9 cellular contexts compared by ENCODE assay signal in genomic region chr4:10622728-10623127, GRCh38.
DNase-seq lines count a peak whose midpoint lies in the region; ATAC-seq and TF ChIP-seq lines count a peak whose summit lies in the region.
"Had no signal": no experiment of that assay in that cellular context is flagged by ENCODE, and none has a peak within 500 bp of the region (broad histone marks: within the 10 kb centered on the region; RNA-seq: fewer than 3 reads in every experiment).

No MANE protein-coding gene starts in this region.

- DNase-seq in NCI-H748 (lab: John Stamatoyannopoulos, UW; ENCODE audit: unreplicated experiment) (peak; percentile 63), kidney epithelial cell (ENCODE audit: low read depth) (no peak), midbrain (lab: John Stamatoyannopoulos, UW) (no peak), body of pancreas (no peak), NCI-H2081 treated with DMSO at 0.1 percent for 48 hours (lab: John Stamatoyannopoulos, UW) (no peak)
- DNase-seq: activated CD8-positive, alpha-beta memory T cell treated with anti-CD3 and anti-CD28 coated beads for 24 hours had no signal

- H3K27me3 ChIP-seq in kidney epithelial cell (ENCODE audit: control insufficient read depth, insufficient read depth, low read length) (no peaks in the 10 kb centered on the region), body of pancreas (no peaks in the 10 kb centered on the region)

- no peak overlapping the region for H3K27ac ChIP-seq in body of pancreas

- intact Hi-C loops in body of pancreas (cut with DNase I) = no loop called here

- TF ChIP-seq CTCF in kidney epithelial cell (IDR thresholded peaks at IDR 0.05; ENCODE audit: insufficient read depth, low read length, poor library complexity, severe bottlenecking) (peak; percentile 30), body of pancreas (IDR thresholded peaks at IDR 0.05) (peak in 1 of 7 experiments; percentile 14)

- no peaks in the 10 kb centered on the region for H3K4me1 ChIP-seq in body of pancreas

- WGBS in body of pancreas, 2 donors = 64 to 83% methylated on average over 2 of the region's 2 CpGs

- ATAC-seq in GM18508 (IDR thresholded peaks at IDR 0.05; ENCODE audit: insufficient read depth, unreplicated experiment) (peak; percentile 93), GM21825 (IDR thresholded peaks at IDR 0.05; ENCODE audit: unreplicated experiment) (peak; percentile 72), GM19035 (IDR thresholded peaks at IDR 0.05; ENCODE audit: unreplicated experiment) (no peak), body of pancreas (no peak)

- H3K4me3 ChIP-seq in kidney epithelial cell (ENCODE audit: low read depth, low read length) (no peak overlapping the region), body of pancreas (no peak overlapping the region)

- no peaks in the 10 kb centered on the region for H3K36me3 ChIP-seq in kidney epithelial cell (ENCODE audit: control insufficient read depth, insufficient read depth, low read length)
- no peaks in the 10 kb centered on the region for H3K36me3 ChIP-seq in body of pancreas (replicated peaks in 1 of 2; ENCODE audit: insufficient read depth in 1 of 2, low read depth in 2 of 2)

- H3K9me3 ChIP-seq in body of pancreas = no peaks in the 10 kb centered on the region

- no peak for TF ChIP-seq POLR2A in body of pancreas (IDR thresholded peaks at IDR 0.05)

Comparison
In these comparisons a context has a peak if more than half of its experiments do, and no peak if none do; other contexts are left out.
1. ATAC-seq: peak in GM18508 (single experiment) and GM21825 (single experiment); none in GM19035 (single experiment) and body of pancreas (single experiment).